In genomic region chr5:56130664-56131063, GRCh38 we compare ENCODE assay signal across 28 cellular contexts.
"Had no signal": no experiment of that assay in that cellular context is flagged by ENCODE, and none has a peak within 500 bp of the region (broad histone marks: within the 10 kb centered on the region; RNA-seq: fewer than 3 reads in every experiment).

No MANE protein-coding gene starts in this region.

- H3K27me3 Mint-ChIP-seq: naive thymus-derived CD8-positive, alpha-beta T cell; stimulated activated naive CD8-positive, alpha-beta T cell treated with anti-CD3 and anti-CD28 coated beads, Interleukin-15, Interleukin-2, amounts not matched to agents 100 ng/mL and 50 ng/mL, for 24 hours had no signal

- H3K4me1 ChIP-seq: prostate gland, sigmoid colon, suprapubic skin, tibial artery had no signal

- H3K27ac ChIP-seq: left ventricle myocardium inferior, pancreas, prostate gland, sigmoid colon, spleen, suprapubic skin, thoracic aorta, tibial artery, upper lobe of right lung had no signal

- H3K4me3 Mint-ChIP-seq: immature natural killer cell; memory B cell; naive thymus-derived CD8-positive, alpha-beta T cell; nephron; neural crest cell; stimulated activated effector memory CD8-positive, alpha-beta T cell treated with anti-CD3 and anti-CD28 coated beads, Interleukin-12 subunit alpha, Interleukin-12 subunit beta, amount 100 ng/mL, for 72 hours; stimulated activated naive CD8-positive, alpha-beta T cell treated with anti-CD3 and anti-CD28 coated beads, Interleukin-15, Interleukin-2, amounts not matched to agents 100 ng/mL and 50 ng/mL, for 24 hours had no signal

- H3K27ac Mint-ChIP-seq: immature natural killer cell; memory B cell; nephron; stimulated activated effector memory CD8-positive, alpha-beta T cell treated with anti-CD3 and anti-CD28 coated beads, Interleukin-12 subunit alpha, Interleukin-12 subunit beta, amount 100 ng/mL, for 72 hours; stimulated activated naive CD8-positive, alpha-beta T cell treated with anti-CD3 and anti-CD28 coated beads, Interleukin-15, Interleukin-2, amounts not matched to agents 100 ng/mL and 50 ng/mL, for 24 hours had no signal

- H3K36me3 Mint-ChIP-seq: stimulated activated effector memory CD8-positive, alpha-beta T cell treated with anti-CD3 and anti-CD28 coated beads, Interleukin-12 subunit alpha, Interleukin-12 subunit beta, amount 100 ng/mL, for 72 hours had no signal

- H3K9me3 ChIP-seq: mucosa of descending colon, pancreas, prostate gland, sigmoid colon, suprapubic skin, thoracic aorta, tibial artery, upper lobe of right lung had no signal

- H3K36me3 ChIP-seq: left ventricle myocardium inferior, pancreas, prostate gland, sigmoid colon, spleen, suprapubic skin, thoracic aorta, tibial artery, upper lobe of right lung had no signal

- H3K27me3 ChIP-seq: pancreas, sigmoid colon, spleen, suprapubic skin, tibial artery, upper lobe of right lung had no signal

- DNase-seq: hypothalamus; immature natural killer cell; kidney; left ventricle myocardium inferior; midbrain; mucosa of descending colon; naive thymus-derived CD8-positive, alpha-beta T cell; nucleus accumbens; pancreas; posterior cingulate gyrus; retina; right cardiac atrium; sigmoid colon; small intestine; spleen; stimulated activated CD4-positive, alpha-beta T cell treated with anti-CD3 and anti-CD28 coated beads, Interleukin-4, amount 100 ng/mL, for 24 hours; stimulated activated naive CD4-positive, alpha-beta T cell; tibial artery; trophoblast cell; upper lobe of right lung had no signal

- H3K4me3 ChIP-seq: left ventricle myocardium inferior, mucosa of descending colon, pancreas, prostate gland, sigmoid colon, spleen, suprapubic skin, thoracic aorta, tibial artery, upper lobe of right lung had no signal

- H3K4me1 Mint-ChIP-seq: immature natural killer cell; memory B cell; nephron; stimulated activated effector memory CD8-positive, alpha-beta T cell treated with anti-CD3 and anti-CD28 coated beads, Interleukin-12 subunit alpha, Interleukin-12 subunit beta, amount 100 ng/mL, for 72 hours had no signal

- ATAC-seq: mucosa of descending colon; naive thymus-derived CD8-positive, alpha-beta T cell; pancreas; right cardiac atrium; stimulated activated effector memory CD8-positive, alpha-beta T cell treated with anti-CD3 and anti-CD28 coated beads, Interleukin-12 subunit alpha, Interleukin-12 subunit beta, amount 100 ng/mL, for 72 hours; upper lobe of right lung had no signal
